In genomic region chr4:138681000-138681604, GRCh38 we compare ENCODE assay signal across 8 cellular contexts.
DNase-seq lines count a peak whose midpoint lies in the region; ATAC-seq and TF ChIP-seq lines count a peak whose summit lies in the region.

No MANE protein-coding gene starts in this region.

- POLR2A ChIA-PET in AG04450 (lab: Yijun Ruan, JAX), result no interaction called here

- H3K9me3 Mint-ChIP-seq in central memory CD8-positive, alpha-beta T cell, result no peaks in the 10 kb centered on the region

- no peaks in the 10 kb centered on the region for H3K4me1 Mint-ChIP-seq in central memory CD8-positive, alpha-beta T cell

- no peak overlapping the region for H3K27ac Mint-ChIP-seq in central memory CD8-positive, alpha-beta T cell (ENCODE audit: low read depth)

- H3K27ac ChIP-seq in AG04450 (ENCODE audit: low read depth, low read length), result no peak overlapping the region

- ATAC-seq in GM18868 (IDR thresholded peaks at IDR 0.05; ENCODE audit: unreplicated experiment) (peak; percentile 73), HG03159 (IDR thresholded peaks at IDR 0.05; ENCODE audit: unreplicated experiment) (peak; percentile 86)
- ATAC-seq in central memory CD8-positive, alpha-beta T cell (replicated peaks; ENCODE audit: extremely low read depth, poor library complexity, severe bottlenecking), result no peak

- no peaks in the 10 kb centered on the region for H3K27me3 ChIP-seq in AG04450 (ENCODE audit: control insufficient read depth, insufficient read depth, low read length)

- H3K27me3 Mint-ChIP-seq in central memory CD8-positive, alpha-beta T cell, result peaks cover 33% of the 10 kb centered on the region

- DNase-seq in AG04450 (ENCODE audit: low read depth, low spot score), result peak; percentile 65
- DNase-seq in NCI-H2227 (lab: John Stamatoyannopoulos, UW; ENCODE audit: unreplicated experiment), result peak; percentile 76
- peak; percentile 52 for DNase-seq in activated CD4-positive, CD25-positive, alpha-beta regulatory T cell treated with anti-CD3 and anti-CD28 coated beads, Interleukin-2, amount 50 U/mL, for 16 hours (ENCODE audit: low read depth, low spot score)
- peak; percentile 28 to 51 for DNase-seq in central memory CD8-positive, alpha-beta T cell (ENCODE audit: low spot score in 2 of 2)
- peak; percentile 75 for DNase-seq in kidney tubule cell (ENCODE audit: low spot score)
- DNase-seq in stimulated activated CD4-positive, alpha-beta T cell treated with anti-CD3 and anti-CD28 coated beads, Interleukin-2, amount 100 ng/mL, for 48 hours, result peak; percentile 74 to 78

- no peaks in the 10 kb centered on the region for H3K36me3 Mint-ChIP-seq in central memory CD8-positive, alpha-beta T cell (ENCODE audit: insufficient read depth)

- no peak overlapping the region for H3K4me3 ChIP-seq in AG04450 (ENCODE audit: low read depth, low read length)

- CTCF ChIA-PET in AG04450 (lab: Charles Lee), result interaction anchor here (0.5 to 3.4 kb wide), 48 partner anchors 9 to 1556 kb away, joined by 3 to 66 read pairs (median 5); partner anchors contain the start of genes PCDH18 and SLC7A11

- peak; percentile 85 for TF ChIP-seq CTCF in AG04450 (IDR thresholded peaks at IDR 0.05; ENCODE audit: low read depth, low read length)

- no peaks in the 10 kb centered on the region for H3K9me3 ChIP-seq in AG04450 (ENCODE audit: control insufficient read depth, insufficient read depth, low read length)

- H3K4me3 Mint-ChIP-seq in central memory CD8-positive, alpha-beta T cell, result no peak overlapping the region
